Comparison of ENCODE assay signal across 29 cellular contexts in the genomic region with DNA sequence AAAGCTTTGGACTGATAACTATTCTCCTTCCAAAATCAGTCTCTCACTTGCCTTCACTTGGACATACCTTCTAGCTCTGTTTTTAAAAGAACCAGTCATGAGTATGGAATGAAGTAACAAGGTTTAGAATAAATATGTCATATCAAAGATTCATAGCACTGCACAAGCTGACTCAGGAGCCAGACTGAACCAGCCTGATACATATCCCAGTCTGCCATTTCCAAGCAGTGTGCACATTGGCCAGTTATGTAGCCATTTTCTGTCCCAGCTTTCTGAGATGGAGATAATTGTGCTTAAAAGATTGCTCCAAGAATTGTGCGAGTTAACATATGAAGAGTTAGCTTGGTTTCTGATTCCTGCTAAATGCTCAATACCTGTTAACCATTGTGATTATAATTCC.
DNase-seq lines count a peak whose midpoint lies in the region; ATAC-seq, FAIRE-seq and TF ChIP-seq lines count a peak whose summit lies in the region.
"Had no signal": no experiment of that assay in that cellular context is flagged by ENCODE, and none has a peak within 500 bp of the region (broad histone marks: within the 10 kb centered on the region; RNA-seq: fewer than 3 reads in every experiment).

No MANE protein-coding gene starts in this region.

- intact Hi-C loops in CD4-positive, alpha-beta memory T cell (cut with micrococcal nuclease) = no loop called here
- intact Hi-C loops in OCI-LY7 (cut with micrococcal nuclease; ENCODE audit: unreplicated experiment) = no loop called here

- H3K36me3 Mint-ChIP-seq in astrocyte (ENCODE audit: low read depth, unreplicated experiment) = no peaks in the 10 kb centered on the region
- no peaks in the 10 kb centered on the region for H3K36me3 Mint-ChIP-seq in CD4-positive, alpha-beta memory T cell
- H3K36me3 Mint-ChIP-seq: activated naive CD4-positive, alpha-beta T cell treated with anti-CD3 and anti-CD28 coated beads, Interleukin-2, amount 10 ng/mL, durations not matched to agents 7 days and 5 days; T-cell had no signal

- H3K27ac ChIP-seq in astrocyte (ENCODE audit: low read depth, low read length) (no peak overlapping the region), OCI-LY7 (ENCODE audit: low read depth, low read length, poor library complexity, severe bottlenecking) (no peak overlapping the region)
- no peak overlapping the region for H3K27ac ChIP-seq in CD4-positive, alpha-beta memory T cell (ENCODE audit: low read depth, low read length)
- H3K27ac ChIP-seq: BLaER1, left ventricle myocardium inferior had no signal

- peak overlapping the region; percentile 6 for H2AFZ ChIP-seq in astrocyte (ENCODE audit: low read depth, low read length)
- H2AFZ ChIP-seq in OCI-LY7 (ENCODE audit: low read length) = no peak overlapping the region

- no peak overlapping the region for H3K27ac Mint-ChIP-seq in astrocyte (ENCODE audit: unreplicated experiment)
- H3K27ac Mint-ChIP-seq in CD4-positive, alpha-beta memory T cell = no peak overlapping the region
- H3K27ac Mint-ChIP-seq: activated naive CD4-positive, alpha-beta T cell treated with anti-CD3 and anti-CD28 coated beads, Interleukin-2, amount 10 ng/mL, durations not matched to agents 7 days and 5 days; T-cell had no signal

- H4K20me1 ChIP-seq in astrocyte (ENCODE audit: insufficient read depth, low read length) (no peaks in the 10 kb centered on the region), OCI-LY7 (ENCODE audit: insufficient read depth, low read length) (no peaks in the 10 kb centered on the region)
- H4K20me1 ChIP-seq: BLaER1 had no signal

- no peaks in the 10 kb centered on the region for H3K36me3 ChIP-seq in astrocyte (ENCODE audit: insufficient read depth, low read length)
- H3K36me3 ChIP-seq in CD4-positive, alpha-beta memory T cell (ENCODE audit: insufficient read depth, low read length) = no peaks in the 10 kb centered on the region
- H3K36me3 ChIP-seq in OCI-LY7 (ENCODE audit: insufficient read depth, low read length) = no peaks in the 10 kb centered on the region
- H3K36me3 ChIP-seq: BLaER1, left ventricle myocardium inferior had no signal

- no peaks in the 10 kb centered on the region for H3K27me3 Mint-ChIP-seq in astrocyte (ENCODE audit: low read depth, unreplicated experiment)
- H3K27me3 Mint-ChIP-seq in CD4-positive, alpha-beta memory T cell = no peaks in the 10 kb centered on the region
- H3K27me3 Mint-ChIP-seq: activated naive CD4-positive, alpha-beta T cell treated with anti-CD3 and anti-CD28 coated beads, Interleukin-2, amount 10 ng/mL, durations not matched to agents 7 days and 5 days; T-cell had no signal

- no peaks in the 10 kb centered on the region for H3K4me1 Mint-ChIP-seq in astrocyte (ENCODE audit: low read depth, unreplicated experiment)
- H3K4me1 Mint-ChIP-seq in CD4-positive, alpha-beta memory T cell = no peaks in the 10 kb centered on the region
- H3K4me1 Mint-ChIP-seq: activated naive CD4-positive, alpha-beta T cell treated with anti-CD3 and anti-CD28 coated beads, Interleukin-2, amount 10 ng/mL, durations not matched to agents 7 days and 5 days; T-cell had no signal

- H3K79me2 ChIP-seq in astrocyte (ENCODE audit: insufficient read depth, low read length) (no peaks in the 10 kb centered on the region), OCI-LY7 (ENCODE audit: insufficient read depth, low read depth, low read length) (no peaks in the 10 kb centered on the region)

- no peak overlapping the region for H3K9ac ChIP-seq in astrocyte (ENCODE audit: low read length)
- H3K9ac ChIP-seq: BLaER1 had no signal

- CTCF ChIA-PET in CD4-positive, alpha-beta memory T cell (lab: Charles Lee; ENCODE audit: partially characterized antibody) = no interaction called here
- CTCF ChIA-PET in OCI-LY7 (lab: Charles Lee; ENCODE audit: unreplicated experiment) = no interaction called here

- no peaks in the 10 kb centered on the region for H3K27me3 ChIP-seq in astrocyte (ENCODE audit: insufficient read depth, low read length)
- no peaks in the 10 kb centered on the region for H3K27me3 ChIP-seq in CD4-positive, alpha-beta memory T cell (ENCODE audit: insufficient read depth, low read length)
- H3K27me3 ChIP-seq: BLaER1 had no signal

- FAIRE-seq in astrocyte (lab: Jason Lieb, UNC) = no peak
- FAIRE-seq: A204.1, TTC549 had no signal

- no TSS peak for BruUV-seq in OCI-LY7 (replicated peaks; lab: Mats Ljungman, UMichigan)

- peak overlapping the region; percentile 12 for H3K4me2 ChIP-seq in astrocyte (ENCODE audit: low read length)
- no peak overlapping the region for H3K4me2 ChIP-seq in OCI-LY7 (ENCODE audit: low read length)
- H3K4me2 ChIP-seq: BLaER1 had no signal

- H3K9me3 ChIP-seq in astrocyte (ENCODE audit: insufficient read depth, low read depth, low read length) (no peaks in the 10 kb centered on the region), OCI-LY7 (ENCODE audit: low read length) (no peaks in the 10 kb centered on the region)
- no peaks in the 10 kb centered on the region for H3K9me3 ChIP-seq in CD4-positive, alpha-beta memory T cell (ENCODE audit: control insufficient read depth in 1 of 2, low read length in 2 of 2)
- H3K9me3 ChIP-seq: BLaER1, left ventricle myocardium inferior had no signal

- DNase-seq in AG08395 (ENCODE audit: low spot score) = peak; percentile 11
- DNase-seq in HT1080 (ENCODE audit: low read depth) = peak; percentile 11
- peak; percentile 72 for DNase-seq in astrocyte (ENCODE audit: low read depth)
- DNase-seq in fibroblast of the aortic adventitia (ENCODE audit: low read depth) = peak; percentile 33
- DNase-seq in iPS-NIHi11 (ENCODE audit: low spot score) = no peak
- no peak for DNase-seq in CD4-positive, alpha-beta memory T cell
- no peak for DNase-seq in OCI-LY7 (ENCODE audit: low spot score)
- DNase-seq: activated CD4-positive, alpha-beta T cell treated with anti-CD3 and anti-CD28 coated beads for 1 hour; activated naive CD4-positive, alpha-beta T cell treated with anti-CD3 and anti-CD28 coated beads, Interleukin-2, amount 10 ng/mL, durations not matched to agents 7 days and 5 days; activated T-cell treated with anti-CD3 and anti-CD28 coated beads, Interleukin-2, amount 50 U/mL, for 4 hours; anterior cingulate cortex; cerebellar nuclear complex; effector memory CD4-positive, alpha-beta T cell; H7; KBM-7; left ventricle myocardium inferior; midbrain; NCI-H1694 treated with DMSO at 0.1 percent for 48 hours; NCI-H526 treated with DMSO at 0.1 percent for 48 hours; stimulated activated CD8-positive, alpha-beta memory T cell treated with anti-CD3 and anti-CD28 coated beads, Interleukin-4, amount 100 ng/mL, for 48 hours; T-cell; trophoblast cell had no signal

- H3K4me1 ChIP-seq in astrocyte (ENCODE audit: insufficient read depth, low read length) = peaks cover 4% of the 10 kb centered on the region
- H3K4me1 ChIP-seq in CD4-positive, alpha-beta memory T cell (ENCODE audit: insufficient read depth, low read length) = no peaks in the 10 kb centered on the region
- H3K4me1 ChIP-seq in OCI-LY7 (ENCODE audit: insufficient read depth, low read length, poor library complexity, severe bottlenecking) = no peaks in the 10 kb centered on the region
- H3K4me1 ChIP-seq: BLaER1 had no signal

- POLR2A ChIA-PET in CD4-positive, alpha-beta memory T cell (lab: Charles Lee; ENCODE audit: partially characterized antibody) = no interaction called here
- POLR2A ChIA-PET in OCI-LY7 (lab: Charles Lee) = no interaction called here

- TF ChIP-seq CTCF in astrocyte (IDR thresholded peaks at IDR 0.05; ENCODE audit: insufficient read depth, low read depth, low read length) (no peak), fibroblast of the aortic adventitia (IDR thresholded peaks at IDR 0.05; ENCODE audit: insufficient read depth, low read length) (no peak), OCI-LY7 (conservative IDR thresholded peaks at IDR 0.05; ENCODE audit: low read length) (no peak)

- no peak for ATAC-seq in GM18858 (IDR thresholded peaks at IDR 0.05; ENCODE audit: unreplicated experiment)
- ATAC-seq: activated T-cell treated with anti-CD3 and anti-CD28 coated beads, Interleukin-2, amount 50 U/mL, for 4 hours; Right ventricle myocardium inferior; sciatic nerve; T-cell had no signal

- no peak overlapping the region for H3K4me3 Mint-ChIP-seq in astrocyte (ENCODE audit: unreplicated experiment)
- H3K4me3 Mint-ChIP-seq in CD4-positive, alpha-beta memory T cell = no peak overlapping the region
- H3K4me3 Mint-ChIP-seq: activated naive CD4-positive, alpha-beta T cell treated with anti-CD3 and anti-CD28 coated beads, Interleukin-2, amount 10 ng/mL, durations not matched to agents 7 days and 5 days; activated T-cell treated with anti-CD3 and anti-CD28 coated beads, Interleukin-2, amount 50 U/mL, for 4 hours; nephron; T-cell had no signal

- H3K4me3 ChIP-seq in astrocyte (ENCODE audit: insufficient read depth, low read depth, low read length) (no peak overlapping the region), fibroblast of the aortic adventitia (ENCODE audit: low read depth, low read length) (no peak overlapping the region), OCI-LY7 (ENCODE audit: low read depth, low read length, poor library complexity, severe bottlenecking) (no peak overlapping the region)
- no peak overlapping the region for H3K4me3 ChIP-seq in CD4-positive, alpha-beta memory T cell (ENCODE audit: low read length in 2 of 2)
- H3K4me3 ChIP-seq: BLaER1, left ventricle myocardium inferior had no signal

- no peaks in the 10 kb centered on the region for H3K9me2 ChIP-seq in OCI-LY7 (ENCODE audit: insufficient read depth, low read length)

- H3K9me3 Mint-ChIP-seq in astrocyte (ENCODE audit: unreplicated experiment) = no peaks in the 10 kb centered on the region
- H3K9me3 Mint-ChIP-seq in CD4-positive, alpha-beta memory T cell = peaks cover 0 to 9% (median 2%) of the 10 kb centered on the region in 8 donors
- H3K9me3 Mint-ChIP-seq: nephron had no signal

Comparison
In these comparisons a context has a peak if more than half of its experiments do, and no peak if none do; other contexts are left out.
1. DNase-seq: peak in AG08395 (single experiment), HT1080 (single experiment), astrocyte (single experiment) and fibroblast of the aortic adventitia (single experiment); none in iPS-NIHi11 (single experiment), CD4-positive, alpha-beta memory T cell (0 of 5) and OCI-LY7 (single experiment).